ENCODE assay signal across 1 cellular context in the genomic region with DNA sequence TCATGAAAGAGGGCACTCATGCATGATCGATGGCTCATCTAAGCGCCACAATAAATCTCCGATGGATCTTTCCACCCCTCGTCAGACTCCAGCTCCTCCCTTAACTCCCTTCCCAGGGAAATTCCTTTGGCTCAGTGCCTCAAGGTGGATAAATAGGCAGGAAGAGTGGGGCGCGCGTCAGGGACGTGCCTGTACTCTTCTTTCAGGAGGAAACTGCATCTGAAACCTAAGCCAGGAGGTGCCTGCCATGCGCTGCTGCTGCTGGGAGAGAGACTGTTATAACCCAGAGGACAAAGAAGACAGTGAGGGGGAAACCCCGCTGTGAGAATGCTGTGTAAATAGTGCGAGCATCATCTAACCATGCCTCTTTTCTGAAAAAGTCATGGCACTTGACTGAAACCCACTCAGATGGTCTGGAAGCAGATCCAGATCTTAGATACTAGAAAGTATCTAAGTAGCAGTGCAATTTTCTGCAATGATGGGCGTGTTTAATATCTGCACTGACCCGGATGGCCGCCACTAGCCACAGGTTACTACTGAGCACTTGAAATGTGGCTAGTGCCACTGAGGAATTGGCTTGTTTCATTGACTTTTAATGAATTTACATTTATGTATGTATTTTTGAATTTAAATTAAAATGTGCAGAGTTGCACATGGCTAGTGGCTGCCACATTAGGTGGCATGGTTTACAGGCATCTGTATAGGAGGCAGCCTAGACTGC.
TF ChIP-seq lines count a peak whose summit lies in the region.

No MANE protein-coding gene starts in this region.

TF ChIP-seq in HEK293, 187 proteins besides CTCF, POLR2A, EP300 and RAD21 (continued from another document and continues in another):
- TF ChIP-seq ZFP37 (tag by site-specific recombination; IDR thresholded peaks at IDR 0.05) = no peak
- TF ChIP-seq SP3 (tag by site-specific recombination; IDR thresholded peaks at IDR 0.05) = no peak
- TF ChIP-seq ZEB2 (tag by site-specific recombination; IDR thresholded peaks at IDR 0.05) = no peak
- TF ChIP-seq TSHZ1 (tag by site-specific recombination; IDR thresholded peaks at IDR 0.05; ENCODE audit: borderline replicate concordance) = no peak
- TF ChIP-seq REPIN1 (tag by site-specific recombination; IDR thresholded peaks at IDR 0.05; ENCODE audit: low read depth) = no peak
- no peak for TF ChIP-seq ZNF558 (tag by site-specific recombination; IDR thresholded peaks at IDR 0.05)
- no peak; the same call in 1 of the 2 replicates for TF ChIP-seq ZNF561 (tag by site-specific recombination; IDR thresholded peaks at IDR 0.05; ENCODE audit: borderline replicate concordance)
- TF ChIP-seq ZNF341 (tag by site-specific recombination; IDR thresholded peaks at IDR 0.05; ENCODE audit: low read depth) = no peak
- TF ChIP-seq, protein P1, sequence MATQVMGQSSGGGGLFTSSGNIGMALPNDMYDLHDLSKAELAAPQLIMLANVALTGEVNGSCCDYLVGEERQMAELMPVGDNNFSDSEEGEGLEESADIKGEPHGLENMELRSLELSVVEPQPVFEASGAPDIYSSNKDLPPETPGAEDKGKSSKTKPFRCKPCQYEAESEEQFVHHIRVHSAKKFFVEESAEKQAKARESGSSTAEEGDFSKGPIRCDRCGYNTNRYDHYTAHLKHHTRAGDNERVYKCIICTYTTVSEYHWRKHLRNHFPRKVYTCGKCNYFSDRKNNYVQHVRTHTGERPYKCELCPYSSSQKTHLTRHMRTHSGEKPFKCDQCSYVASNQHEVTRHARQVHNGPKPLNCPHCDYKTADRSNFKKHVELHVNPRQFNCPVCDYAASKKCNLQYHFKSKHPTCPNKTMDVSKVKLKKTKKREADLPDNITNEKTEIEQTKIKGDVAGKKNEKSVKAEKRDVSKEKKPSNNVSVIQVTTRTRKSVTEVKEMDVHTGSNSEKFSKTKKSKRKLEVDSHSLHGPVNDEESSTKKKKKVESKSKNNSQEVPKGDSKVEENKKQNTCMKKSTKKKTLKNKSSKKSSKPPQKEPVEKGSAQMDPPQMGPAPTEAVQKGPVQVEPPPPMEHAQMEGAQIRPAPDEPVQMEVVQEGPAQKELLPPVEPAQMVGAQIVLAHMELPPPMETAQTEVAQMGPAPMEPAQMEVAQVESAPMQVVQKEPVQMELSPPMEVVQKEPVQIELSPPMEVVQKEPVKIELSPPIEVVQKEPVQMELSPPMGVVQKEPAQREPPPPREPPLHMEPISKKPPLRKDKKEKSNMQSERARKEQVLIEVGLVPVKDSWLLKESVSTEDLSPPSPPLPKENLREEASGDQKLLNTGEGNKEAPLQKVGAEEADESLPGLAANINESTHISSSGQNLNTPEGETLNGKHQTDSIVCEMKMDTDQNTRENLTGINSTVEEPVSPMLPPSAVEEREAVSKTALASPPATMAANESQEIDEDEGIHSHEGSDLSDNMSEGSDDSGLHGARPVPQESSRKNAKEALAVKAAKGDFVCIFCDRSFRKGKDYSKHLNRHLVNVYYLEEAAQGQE (tag by site-specific recombination; IDR thresholded peaks at IDR 0.05) = no peak
- no peak for TF ChIP-seq GLIS2 (tag by site-specific recombination; IDR thresholded peaks at IDR 0.05)
- TF ChIP-seq ZNF302 (tag by site-specific recombination; IDR thresholded peaks at IDR 0.05; ENCODE audit: low read depth) = no peak
- TF ChIP-seq ZNF555 (tag by site-specific recombination; conservative IDR thresholded peaks at IDR 0.05) = no peak
- no peak for TF ChIP-seq ZNF791 (tag by site-specific recombination; IDR thresholded peaks at IDR 0.05)
- TF ChIP-seq ZBTB17 (tag by site-specific recombination; IDR thresholded peaks at IDR 0.05) = peak; percentile 96
- TF ChIP-seq ZNF521 (tag by site-specific recombination; IDR thresholded peaks at IDR 0.05) = no peak
- no peak for TF ChIP-seq KLF16 (tag by site-specific recombination; IDR thresholded peaks at IDR 0.05)
- no peak for TF ChIP-seq ZNF747 (tag by site-specific recombination; IDR thresholded peaks at IDR 0.05)
- TF ChIP-seq ZNF311 (tag by site-specific recombination; IDR thresholded peaks at IDR 0.05; ENCODE audit: borderline replicate concordance) = no peak
- no peak for TF ChIP-seq ZNF76 (tag by site-specific recombination; IDR thresholded peaks at IDR 0.05; ENCODE audit: borderline replicate concordance, low read depth)
- no peak for TF ChIP-seq ZNF658 (tag by site-specific recombination; IDR thresholded peaks at IDR 0.05)
- TF ChIP-seq, protein P2, sequence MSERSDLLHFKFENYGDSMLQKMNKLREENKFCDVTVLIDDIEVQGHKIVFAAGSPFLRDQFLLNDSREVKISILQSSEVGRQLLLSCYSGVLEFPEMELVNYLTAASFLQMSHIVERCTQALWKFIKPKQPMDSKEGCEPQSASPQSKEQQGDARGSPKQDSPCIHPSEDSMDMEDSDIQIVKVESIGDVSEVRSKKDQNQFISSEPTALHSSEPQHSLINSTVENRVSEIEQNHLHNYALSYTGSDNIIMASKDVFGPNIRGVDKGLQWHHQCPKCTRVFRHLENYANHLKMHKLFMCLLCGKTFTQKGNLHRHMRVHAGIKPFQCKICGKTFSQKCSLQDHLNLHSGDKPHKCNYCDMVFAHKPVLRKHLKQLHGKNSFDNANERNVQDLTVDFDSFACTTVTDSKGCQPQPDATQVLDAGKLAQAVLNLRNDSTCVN (tag by site-specific recombination; optimal IDR thresholded peaks at IDR 0.05) = peak; percentile 27
- TF ChIP-seq PRDM2 (tag by site-specific recombination; IDR thresholded peaks at IDR 0.05; ENCODE audit: borderline replicate concordance) = no peak
- TF ChIP-seq, protein P3, sequence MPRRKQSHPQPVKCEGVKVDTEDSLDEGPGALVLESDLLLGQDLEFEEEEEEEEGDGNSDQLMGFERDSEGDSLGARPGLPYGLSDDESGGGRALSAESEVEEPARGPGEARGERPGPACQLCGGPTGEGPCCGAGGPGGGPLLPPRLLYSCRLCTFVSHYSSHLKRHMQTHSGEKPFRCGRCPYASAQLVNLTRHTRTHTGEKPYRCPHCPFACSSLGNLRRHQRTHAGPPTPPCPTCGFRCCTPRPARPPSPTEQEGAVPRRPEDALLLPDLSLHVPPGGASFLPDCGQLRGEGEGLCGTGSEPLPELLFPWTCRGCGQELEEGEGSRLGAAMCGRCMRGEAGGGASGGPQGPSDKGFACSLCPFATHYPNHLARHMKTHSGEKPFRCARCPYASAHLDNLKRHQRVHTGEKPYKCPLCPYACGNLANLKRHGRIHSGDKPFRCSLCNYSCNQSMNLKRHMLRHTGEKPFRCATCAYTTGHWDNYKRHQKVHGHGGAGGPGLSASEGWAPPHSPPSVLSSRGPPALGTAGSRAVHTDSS (tag by site-specific recombination; IDR thresholded peaks at IDR 0.05) = no peak
- TF ChIP-seq ZNF510 (tag by site-specific recombination; IDR thresholded peaks at IDR 0.05; ENCODE audit: insufficient replicate concordance) = no peak
- no peak for TF ChIP-seq ZNF23 (tag by site-specific recombination; IDR thresholded peaks at IDR 0.05; ENCODE audit: borderline replicate concordance)
- TF ChIP-seq ZNF133 (tag by site-specific recombination; IDR thresholded peaks at IDR 0.05) = no peak
- TF ChIP-seq EGR2 (tag by site-specific recombination; IDR thresholded peaks at IDR 0.05; ENCODE audit: low read depth) = no peak
- no peak for TF ChIP-seq ZNF404 (tag by site-specific recombination; IDR thresholded peaks at IDR 0.05)
- TF ChIP-seq, protein P4, sequence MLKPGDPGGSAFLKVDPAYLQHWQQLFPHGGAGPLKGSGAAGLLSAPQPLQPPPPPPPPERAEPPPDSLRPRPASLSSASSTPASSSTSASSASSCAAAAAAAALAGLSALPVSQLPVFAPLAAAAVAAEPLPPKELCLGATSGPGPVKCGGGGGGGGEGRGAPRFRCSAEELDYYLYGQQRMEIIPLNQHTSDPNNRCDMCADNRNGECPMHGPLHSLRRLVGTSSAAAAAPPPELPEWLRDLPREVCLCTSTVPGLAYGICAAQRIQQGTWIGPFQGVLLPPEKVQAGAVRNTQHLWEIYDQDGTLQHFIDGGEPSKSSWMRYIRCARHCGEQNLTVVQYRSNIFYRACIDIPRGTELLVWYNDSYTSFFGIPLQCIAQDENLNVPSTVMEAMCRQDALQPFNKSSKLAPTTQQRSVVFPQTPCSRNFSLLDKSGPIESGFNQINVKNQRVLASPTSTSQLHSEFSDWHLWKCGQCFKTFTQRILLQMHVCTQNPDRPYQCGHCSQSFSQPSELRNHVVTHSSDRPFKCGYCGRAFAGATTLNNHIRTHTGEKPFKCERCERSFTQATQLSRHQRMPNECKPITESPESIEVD (tag by site-specific recombination; IDR thresholded peaks at IDR 0.05) = 0 out of 2 replicates have a peak, but pooled peaks have one; percentile 40
- TF ChIP-seq ZNF660 (tag by site-specific recombination; IDR thresholded peaks at IDR 0.05) = no peak
- TF ChIP-seq ZNF140 (tag by site-specific recombination; IDR thresholded peaks at IDR 0.05) = no peak
- TF ChIP-seq ZNF677 (tag by site-specific recombination; IDR thresholded peaks at IDR 0.05) = no peak
- TF ChIP-seq ZNF544 (tag by site-specific recombination; IDR thresholded peaks at IDR 0.05) = no peak
- TF ChIP-seq ZNF416 (tag by site-specific recombination; IDR thresholded peaks at IDR 0.05) = no peak
- no peak for TF ChIP-seq MYNN (tag by site-specific recombination; IDR thresholded peaks at IDR 0.05; ENCODE audit: borderline replicate concordance)
- TF ChIP-seq KLF9 (tag by site-specific recombination; IDR thresholded peaks at IDR 0.05; ENCODE audit: low read depth) = no peak
- no peak for TF ChIP-seq ZNF280C (tag by site-specific recombination; IDR thresholded peaks at IDR 0.05)
